Comparison of ENCODE assay signal across 14 cellular contexts in the genomic region with DNA sequence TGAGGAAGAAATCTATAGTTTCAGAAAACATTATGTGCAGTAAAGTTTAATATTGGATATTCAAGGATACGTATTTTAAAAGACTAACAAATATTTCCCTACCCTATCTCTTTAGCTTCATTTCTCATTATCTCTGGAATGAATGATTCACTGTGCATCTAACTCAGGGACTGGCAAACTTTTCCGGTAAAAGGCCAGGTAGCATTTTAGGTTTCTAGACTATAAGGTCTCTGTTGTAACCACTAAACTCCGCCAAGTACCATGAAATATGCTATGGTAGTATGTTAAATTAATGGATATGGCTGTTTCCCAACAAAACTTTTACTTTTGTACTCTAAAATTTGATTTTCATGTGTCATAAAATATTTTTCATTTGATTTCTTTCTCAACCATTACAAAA.
"Had no signal": no experiment of that assay in that cellular context is flagged by ENCODE, and none has a peak within 500 bp of the region (broad histone marks: within the 10 kb centered on the region; RNA-seq: fewer than 3 reads in every experiment).

No MANE protein-coding gene starts in this region.

- H3K27me3 Mint-ChIP-seq: naive B cell, type B pancreatic cell had no signal

- H3K9me3 Mint-ChIP-seq: activated naive CD4-positive, alpha-beta T cell treated with anti-CD3 and anti-CD28 coated beads, Interleukin-2, amount 50 U/mL, for 72 hours; activated T-cell treated with anti-CD3 and anti-CD28 coated beads, Interleukin-2, amount 50 U/mL, for 4 hours; stimulated activated effector memory CD8-positive, alpha-beta T cell treated with anti-CD3 and anti-CD28 coated beads, Interleukin-12 subunit alpha, Interleukin-12 subunit beta, amount 100 ng/mL, for 72 hours had no signal

- DNase-seq: activated effector memory CD4-positive, alpha-beta T cell treated with anti-CD3 and anti-CD28 coated beads, Interleukin-2, amount 50 U/mL, for 16 hours; activated T-cell treated with anti-CD3 and anti-CD28 coated beads, Interleukin-2, amount 50 U/mL, for 4 hours; anterior cingulate cortex; effector CD8-positive, alpha-beta T cell; hypothalamus; lower lobe of right lung; naive B cell; right cardiac atrium; T-helper 2 cell had no signal

- ATAC-seq: activated naive CD4-positive, alpha-beta T cell treated with anti-CD3 and anti-CD28 coated beads, Interleukin-2, amount 50 U/mL, for 72 hours; activated T-cell treated with anti-CD3 and anti-CD28 coated beads, Interleukin-2, amount 50 U/mL, for 4 hours; right cardiac atrium; stimulated activated effector memory CD8-positive, alpha-beta T cell treated with anti-CD3 and anti-CD28 coated beads, Interleukin-12 subunit alpha, Interleukin-12 subunit beta, amount 100 ng/mL, for 72 hours had no signal

- H3K27ac Mint-ChIP-seq: activated naive CD4-positive, alpha-beta T cell treated with anti-CD3 and anti-CD28 coated beads, Interleukin-2, amount 50 U/mL, for 72 hours; stimulated activated effector memory CD8-positive, alpha-beta T cell treated with anti-CD3 and anti-CD28 coated beads, Interleukin-12 subunit alpha, Interleukin-12 subunit beta, amount 100 ng/mL, for 72 hours had no signal

- H3K4me3 Mint-ChIP-seq: activated T-cell treated with anti-CD3 and anti-CD28 coated beads, Interleukin-2, amount 50 U/mL, for 4 hours; stimulated activated effector memory CD8-positive, alpha-beta T cell treated with anti-CD3 and anti-CD28 coated beads, Interleukin-12 subunit alpha, Interleukin-12 subunit beta, amount 100 ng/mL, for 72 hours; type B pancreatic cell had no signal

- H3K27ac ChIP-seq: coronary artery, lower lobe of right lung had no signal

- FAIRE-seq: TTC549 had no signal

- H3K4me3 ChIP-seq: coronary artery, lower lobe of right lung had no signal

- H3K36me3 ChIP-seq: lower lobe of right lung had no signal
